8 cellular contexts compared by ENCODE assay signal in the genomic region with DNA sequence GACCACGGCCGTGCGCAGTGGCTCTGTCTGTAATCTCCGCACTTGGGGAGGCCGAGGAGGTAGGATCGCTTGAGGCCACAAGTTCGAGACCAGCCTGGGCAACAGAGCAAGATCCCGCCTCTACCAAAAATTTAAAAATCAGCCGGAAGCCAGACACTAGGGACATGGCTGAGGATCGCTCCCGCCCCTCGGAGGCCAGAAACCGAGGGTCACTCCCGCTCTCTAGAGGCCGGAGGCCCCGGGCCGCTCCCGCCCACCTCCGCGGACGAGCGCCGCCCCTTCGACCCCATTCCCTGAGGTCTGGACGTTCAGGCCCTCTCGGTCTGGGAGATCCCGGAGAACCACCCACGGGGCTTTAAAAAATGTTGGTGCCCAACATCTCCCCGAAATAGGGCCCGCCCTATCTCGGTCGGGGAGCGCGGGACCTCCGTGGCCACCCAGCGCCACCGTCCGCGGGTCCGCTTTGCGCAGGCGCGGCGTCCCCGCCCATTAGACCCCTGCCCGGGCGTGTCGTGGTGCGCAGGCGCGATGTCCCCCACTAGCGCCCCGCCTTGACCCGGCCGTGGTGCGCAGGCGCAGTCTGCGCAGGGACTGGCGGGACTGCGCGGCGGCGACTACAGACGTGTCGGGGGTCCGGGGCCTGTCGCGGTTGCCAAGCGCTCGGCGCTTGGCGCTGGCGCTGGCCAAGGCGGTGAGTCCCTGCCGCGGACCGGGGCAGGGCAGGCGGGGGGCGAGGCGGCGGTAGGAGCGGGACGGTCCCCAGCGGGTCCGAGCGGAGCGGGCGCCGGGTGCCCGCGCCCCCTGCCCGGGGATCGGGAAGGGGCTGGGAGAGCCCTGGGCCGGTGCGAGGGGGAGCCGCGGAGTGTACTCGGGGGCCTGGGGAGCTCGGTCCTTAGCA.
DNase-seq lines count a peak whose midpoint lies in the region; ATAC-seq, FAIRE-seq and TF ChIP-seq lines count a peak whose summit lies in the region.
"Not testable (repeated sequence)": the region's sequence is repeated elsewhere in the genome, so short reads cannot be mapped to it uniquely, and the experiment has no call there.

No MANE protein-coding gene starts in this region.

- H3K4me1 ChIP-seq in IMR-90 (ENCODE audit: control insufficient read depth, insufficient read depth, low read length); parathyroid adenoma: not testable (repeated sequence)

- H3K9me1 ChIP-seq in IMR-90 (ENCODE audit: insufficient read depth, low read length): not testable (repeated sequence)

- H3K4me2 ChIP-seq in IMR-90 (ENCODE audit: low read depth, low read length) (peak overlapping the region; percentile 47; the same call in 1 of the 2 replicates), parathyroid adenoma (ENCODE audit: low read length) (peak overlapping the region; percentile 65)

- not testable (repeated sequence) for H3K18ac ChIP-seq in IMR-90 (ENCODE audit: low read depth, low read length)

- peak overlapping the region; percentile 43; the same call in 1 of the 2 replicates for H4K5ac ChIP-seq in IMR-90 (ENCODE audit: low read depth, low read length)

- not testable (repeated sequence) for H3K36me3 ChIP-seq in GM06990 (ENCODE audit: control insufficient read depth, insufficient read depth, low read length); H7 (replicated peaks; ENCODE audit: control insufficient read depth, insufficient read depth, low read length); IMR-90 (ENCODE audit: control insufficient read depth, insufficient read depth, low read length); bronchial epithelial cell (ENCODE audit: control insufficient read depth, insufficient read depth, low read length); parathyroid adenoma (ENCODE audit: control insufficient read depth, insufficient read depth, low read length)

- not testable (repeated sequence) for H2BK15ac ChIP-seq in IMR-90 (ENCODE audit: low read depth, low read length)

- ATAC-seq in IMR-90 (ENCODE audit: low read depth): peak; percentile 87
- peak; percentile 90 for ATAC-seq in stimulated activated effector memory CD8-positive, alpha-beta T cell treated with anti-CD3 and anti-CD28 coated beads, Interleukin-12 subunit alpha, Interleukin-12 subunit beta, amount 100 ng/mL, for 72 hours

- dilution Hi-C loops in IMR-90 (cut with HindIII; ENCODE audit: low sequenced_read_pairs, unreplicated experiment): not testable (repeated sequence)

- TF ChIP-seq POLR2A in IMR-90 (IDR thresholded peaks at IDR 0.05; ENCODE audit: low read depth, low read length): not testable (repeated sequence)

- not testable (repeated sequence) for TF ChIP-seq CTCF in GM06990 (IDR thresholded peaks at IDR 0.05; ENCODE audit: insufficient read depth, low read length, poor library complexity, severe bottlenecking); IMR-90 (conservative IDR thresholded peaks at IDR 0.05; ENCODE audit: low read depth, low read length); bronchial epithelial cell (IDR thresholded peaks at IDR 0.05; ENCODE audit: insufficient read depth, low read length, severe bottlenecking); parathyroid adenoma (IDR thresholded peaks at IDR 0.05)

- not testable (repeated sequence) for H2BK20ac ChIP-seq in IMR-90 (ENCODE audit: low read depth, low read length)

- H2BK5ac ChIP-seq in IMR-90 (ENCODE audit: low read depth, low read length, poor library complexity, severe bottlenecking): peak overlapping the region; percentile 20

- H4K20me1 ChIP-seq in IMR-90 (ENCODE audit: insufficient read depth, low read length): not testable (repeated sequence)

- H2AFZ ChIP-seq in IMR-90 (replicated peaks; ENCODE audit: low read length, poor library complexity): peak overlapping the region; percentile 87
- peak overlapping the region; percentile 93 for H2AFZ ChIP-seq in parathyroid adenoma

- not testable (repeated sequence) for H3K23ac ChIP-seq in IMR-90 (ENCODE audit: low read depth, low read length)

- not testable (repeated sequence) for H2AK9ac ChIP-seq in IMR-90 (replicated peaks; ENCODE audit: low read depth, low read length, poor library complexity)

- CTCF ChIA-PET in IMR-90 (lab: Yijun Ruan, JAX); activated CD4-positive, alpha-beta T cell treated with anti-CD3 and anti-CD28 coated beads, Interleukin-2, amount 10 ng/mL, durations not matched to agents 7 days and 5 days (lab: Charles Lee): not testable (repeated sequence)

- not testable (repeated sequence) for H3K36me3 Mint-ChIP-seq in activated CD4-positive, alpha-beta T cell treated with anti-CD3 and anti-CD28 coated beads, Interleukin-2, amount 10 ng/mL, durations not matched to agents 7 days and 5 days (ENCODE audit: low read depth)
- peaks cover 14% of the 10 kb centered on the region for H3K36me3 Mint-ChIP-seq in stimulated activated effector memory CD8-positive, alpha-beta T cell treated with anti-CD3 and anti-CD28 coated beads, Interleukin-12 subunit alpha, Interleukin-12 subunit beta, amount 100 ng/mL, for 72 hours

- peak overlapping the region; percentile 89 to 96; a peak in 2 of 4 replicates for H4K8ac ChIP-seq in IMR-90 (ENCODE audit: low read depth in 2 of 2, low read length in 2 of 2)

- H3K79me1 ChIP-seq in IMR-90 (ENCODE audit: low read depth in 1 of 2, low read length in 2 of 2): not testable (repeated sequence)

- H3K9ac ChIP-seq in IMR-90 (ENCODE audit: low read depth, low read length): peak overlapping the region; percentile 36
- H3K9ac ChIP-seq in parathyroid adenoma: peak overlapping the region; percentile 69

- peak overlapping the region; percentile 39; the same call in 1 of the 2 replicates for H2AK5ac ChIP-seq in IMR-90 (ENCODE audit: low read depth, low read length)

- H3K27ac ChIP-seq in IMR-90 (ENCODE audit: insufficient read depth, low read length) (peak overlapping the region; percentile 50), parathyroid adenoma (peak overlapping the region; percentile 74)

- H2BK120ac ChIP-seq in IMR-90 (ENCODE audit: low read depth, low read length): not testable (repeated sequence)

- not testable (repeated sequence) for H3K27me3 ChIP-seq in GM06990 (replicated peaks; ENCODE audit: control insufficient read depth, insufficient read depth, low read length); H7 (ENCODE audit: control insufficient read depth, insufficient read depth, low read length); IMR-90 (ENCODE audit: control insufficient read depth, insufficient read depth, low read length); bronchial epithelial cell (ENCODE audit: control insufficient read depth, insufficient read depth, low read length); parathyroid adenoma (ENCODE audit: control insufficient read depth, insufficient read depth, low read length)

- WGBS in IMR-90 (ENCODE audit: extremely low coverage in 2 of 2, insufficient read length in 1 of 2), 2 experiments: no CpG with 5 or more reads among the region's 99 CpGs

- H3K56ac ChIP-seq in IMR-90 (ENCODE audit: extremely low read depth, insufficient read depth, low read length): not testable (repeated sequence)

- peak overlapping the region; percentile 66; the same call in 1 of the 2 replicates for H3K14ac ChIP-seq in IMR-90 (replicated peaks; ENCODE audit: low read depth, low read length)

- not testable (repeated sequence) for H3K9me3 Mint-ChIP-seq in activated CD4-positive, alpha-beta T cell treated with anti-CD3 and anti-CD28 coated beads, Interleukin-2, amount 10 ng/mL, durations not matched to agents 7 days and 5 days; stimulated activated effector memory CD8-positive, alpha-beta T cell treated with anti-CD3 and anti-CD28 coated beads, Interleukin-12 subunit alpha, Interleukin-12 subunit beta, amount 100 ng/mL, for 72 hours

- not testable (repeated sequence) for FAIRE-seq in bronchial epithelial cell (lab: Jason Lieb, UNC)

- H3K27ac Mint-ChIP-seq in activated CD4-positive, alpha-beta T cell treated with anti-CD3 and anti-CD28 coated beads, Interleukin-2, amount 10 ng/mL, durations not matched to agents 7 days and 5 days: peak overlapping the region; percentile 86
- peak overlapping the region; percentile 87 for H3K27ac Mint-ChIP-seq in stimulated activated effector memory CD8-positive, alpha-beta T cell treated with anti-CD3 and anti-CD28 coated beads, Interleukin-12 subunit alpha, Interleukin-12 subunit beta, amount 100 ng/mL, for 72 hours

- peak overlapping the region; percentile 81 for H3K4me3 Mint-ChIP-seq in activated CD4-positive, alpha-beta T cell treated with anti-CD3 and anti-CD28 coated beads, Interleukin-2, amount 10 ng/mL, durations not matched to agents 7 days and 5 days
- H3K4me3 Mint-ChIP-seq in stimulated activated effector memory CD8-positive, alpha-beta T cell treated with anti-CD3 and anti-CD28 coated beads, Interleukin-12 subunit alpha, Interleukin-12 subunit beta, amount 100 ng/mL, for 72 hours: peak overlapping the region; percentile 74

- H4K91ac ChIP-seq in IMR-90 (ENCODE audit: insufficient read depth, low read depth, low read length): not testable (repeated sequence)

- POLR2A ChIA-PET in IMR-90 (lab: Charles Lee; ENCODE audit: unreplicated experiment); activated CD4-positive, alpha-beta T cell treated with anti-CD3 and anti-CD28 coated beads, Interleukin-2, amount 10 ng/mL, durations not matched to agents 7 days and 5 days (lab: Charles Lee): not testable (repeated sequence)

- intact Hi-C loops in IMR-90 (cut with micrococcal nuclease): not testable (repeated sequence)

- DNase-seq in GM06990 (ENCODE audit: extremely low read depth, insufficient read length): peak; percentile 82
- not testable (repeated sequence) for DNase-seq in H7
- DNase-seq in IMR-90: peak; percentile 51
- DNase-seq in activated CD4-positive, alpha-beta T cell treated with anti-CD3 and anti-CD28 coated beads, Interleukin-2, amount 10 ng/mL, durations not matched to agents 7 days and 5 days: peak; percentile 89
- DNase-seq in bronchial epithelial cell (ENCODE audit: low read depth): peak; percentile 44
- DNase-seq in iPS DF 19.7 (ENCODE audit: low read depth, low spot score): peak; percentile 1
- peak; percentile 99 for DNase-seq in stimulated activated effector memory CD8-positive, alpha-beta T cell treated with anti-CD3 and anti-CD28 coated beads, Interleukin-12 subunit alpha, Interleukin-12 subunit beta, amount 100 ng/mL, for 72 hours (ENCODE audit: low spot score in 2 of 2)

- peak overlapping the region; percentile 72 for H3K4ac ChIP-seq in IMR-90 (ENCODE audit: low read depth, low read length)

- TF ChIP-seq RAD21 in IMR-90 (IDR thresholded peaks at IDR 0.05; ENCODE audit: low read length): not testable (repeated sequence)

- H3K4me1 Mint-ChIP-seq in activated CD4-positive, alpha-beta T cell treated with anti-CD3 and anti-CD28 coated beads, Interleukin-2, amount 10 ng/mL, durations not matched to agents 7 days and 5 days: peaks cover 16% of the 10 kb centered on the region
- not testable (repeated sequence) for H3K4me1 Mint-ChIP-seq in stimulated activated effector memory CD8-positive, alpha-beta T cell treated with anti-CD3 and anti-CD28 coated beads, Interleukin-12 subunit alpha, Interleukin-12 subunit beta, amount 100 ng/mL, for 72 hours

- not testable (repeated sequence) for H3K9me3 ChIP-seq in IMR-90 (ENCODE audit: control insufficient read depth, insufficient read depth, low read length); parathyroid adenoma (ENCODE audit: control insufficient read depth, low read length)

- in situ Hi-C loops in IMR-90 (cut with MboI; ENCODE audit: low sequenced_read_pairs): not testable (repeated sequence)

- BruUV-seq in IMR-90 (replicated peaks; lab: Mats Ljungman, UMichigan): not testable (repeated sequence)

- H3K4me3 ChIP-seq in GM06990 (replicated peaks; ENCODE audit: low read depth, low read length): peak overlapping the region; percentile 65
- peak overlapping the region; percentile 57 for H3K4me3 ChIP-seq in H7 (ENCODE audit: insufficient read depth, low read depth, low read length)
- H3K4me3 ChIP-seq in IMR-90 (ENCODE audit: insufficient read depth, low read depth, low read length): peak overlapping the region; percentile 45
- H3K4me3 ChIP-seq in bronchial epithelial cell (ENCODE audit: low read depth, low read length): peak overlapping the region; percentile 53
- peak overlapping the region; percentile 54 for H3K4me3 ChIP-seq in parathyroid adenoma (ENCODE audit: low read depth, low read length)

- H3K79me2 ChIP-seq in parathyroid adenoma: not testable (repeated sequence)

- H3K27me3 Mint-ChIP-seq in activated CD4-positive, alpha-beta T cell treated with anti-CD3 and anti-CD28 coated beads, Interleukin-2, amount 10 ng/mL, durations not matched to agents 7 days and 5 days: not testable (repeated sequence)
